Comparison of ENCODE assay signal across 9 cellular contexts in genomic region chr6:132084811-132085509, GRCh38.
DNase-seq lines count a peak whose midpoint lies in the region; ATAC-seq and TF ChIP-seq lines count a peak whose summit lies in the region.
"Had no signal": no experiment of that assay in that cellular context is flagged by ENCODE, and none has a peak within 500 bp of the region (broad histone marks: within the 10 kb centered on the region; RNA-seq: fewer than 3 reads in every experiment).

No MANE protein-coding gene starts in this region.

- no peak overlapping the region for H3K27ac Mint-ChIP-seq in activated naive CD8-positive, alpha-beta T cell treated with anti-CD3 and anti-CD28 coated beads, Interleukin-2, amount 50 U/mL, for 24 hours
- H3K27ac Mint-ChIP-seq in activated T-helper 2 cell treated with anti-CD3 and anti-CD28 coated beads, Interferon-gamma antibody, Interleukin-2, Interleukin-4, amounts not matched to agents 10 μg/mL and 5 μg/mL and 100 μg/mL, durations not matched to agents 14 hours and 24 hours and 36 hours, result no peak overlapping the region

- H3K4me1 ChIP-seq in ascending aorta (peaks cover 6 to 23% of the 10 kb centered on the region in 2 donors), muscle layer of duodenum (ENCODE audit: control insufficient read depth in 1 of 2, insufficient read depth in 2 of 2, low read length in 2 of 2) (peaks cover 0 to 6% of the 10 kb centered on the region in 2 donors)

- H3K27ac ChIP-seq in ascending aorta (peak overlapping the region; percentile 93 to 95), muscle layer of duodenum (ENCODE audit: low read length) (peak overlapping the region; percentile 69)
- H3K27ac ChIP-seq: HL-60 had no signal

- intact Hi-C loops in ascending aorta (cut with DNase I), result loop anchor here (1.0 to 5.0 kb wide), 4 partner anchors 46 to 134 kb away; partner anchors contain the start of gene CCN2
- intact Hi-C loops in activated T-helper 2 cell treated with anti-CD3 and anti-CD28 coated beads, Interferon-gamma antibody, Interleukin-2, Interleukin-4, amounts not matched to agents 10 μg/mL and 5 μg/mL and 100 μg/mL, durations not matched to agents 14 hours and 24 hours and 36 hours (cut with micrococcal nuclease), result no loop called here

- DNase-seq in GM10266 (ENCODE audit: extremely low spot score) (peak; percentile 31), ascending aorta (ENCODE audit: low spot score in 2 of 2) (no peak), occipital lobe (lab: John Stamatoyannopoulos, UW) (no peak)
- DNase-seq in activated naive CD8-positive, alpha-beta T cell treated with anti-CD3 and anti-CD28 coated beads, Interleukin-2, amount 50 U/mL, for 24 hours, result no peak
- no peak for DNase-seq in activated CD4-positive, alpha-beta T cell treated with anti-CD3 and anti-CD28 coated beads for 4 hours
- DNase-seq in activated T-helper 2 cell treated with anti-CD3 and anti-CD28 coated beads, Interferon-gamma antibody, Interleukin-2, Interleukin-4, amounts not matched to agents 10 μg/mL and 5 μg/mL and 100 μg/mL, durations not matched to agents 14 hours and 24 hours and 36 hours (ENCODE audit: low spot score), result no peak

- H3K36me3 ChIP-seq in ascending aorta (no peaks in the 10 kb centered on the region), muscle layer of duodenum (ENCODE audit: control insufficient read depth in 1 of 2, insufficient read depth in 2 of 2, low read length in 2 of 2) (no peaks in the 10 kb centered on the region)

- H3K4me3 Mint-ChIP-seq in activated naive CD8-positive, alpha-beta T cell treated with anti-CD3 and anti-CD28 coated beads, Interleukin-2, amount 50 U/mL, for 24 hours, result no peak overlapping the region
- H3K4me3 Mint-ChIP-seq in activated T-helper 2 cell treated with anti-CD3 and anti-CD28 coated beads, Interferon-gamma antibody, Interleukin-2, Interleukin-4, amounts not matched to agents 10 μg/mL and 5 μg/mL and 100 μg/mL, durations not matched to agents 14 hours and 24 hours and 36 hours (ENCODE audit: low read depth), result no peak overlapping the region

- H3K9me3 ChIP-seq in ascending aorta (no peaks in the 10 kb centered on the region), muscle layer of duodenum (ENCODE audit: control insufficient read depth in 1 of 2, low read length in 2 of 2) (no peaks in the 10 kb centered on the region)

- H3K27me3 Mint-ChIP-seq in activated naive CD8-positive, alpha-beta T cell treated with anti-CD3 and anti-CD28 coated beads, Interleukin-2, amount 50 U/mL, for 24 hours, result no peaks in the 10 kb centered on the region
- H3K27me3 Mint-ChIP-seq in activated T-helper 2 cell treated with anti-CD3 and anti-CD28 coated beads, Interferon-gamma antibody, Interleukin-2, Interleukin-4, amounts not matched to agents 10 μg/mL and 5 μg/mL and 100 μg/mL, durations not matched to agents 14 hours and 24 hours and 36 hours (ENCODE audit: low read depth), result peaks cover 2% of the 10 kb centered on the region

- H3K4me1 Mint-ChIP-seq in activated naive CD8-positive, alpha-beta T cell treated with anti-CD3 and anti-CD28 coated beads, Interleukin-2, amount 50 U/mL, for 24 hours, result no peaks in the 10 kb centered on the region
- no peaks in the 10 kb centered on the region for H3K4me1 Mint-ChIP-seq in activated T-helper 2 cell treated with anti-CD3 and anti-CD28 coated beads, Interferon-gamma antibody, Interleukin-2, Interleukin-4, amounts not matched to agents 10 μg/mL and 5 μg/mL and 100 μg/mL, durations not matched to agents 14 hours and 24 hours and 36 hours (ENCODE audit: low read depth)

- no peaks in the 10 kb centered on the region for H3K27me3 ChIP-seq in ascending aorta
- no peaks in the 10 kb centered on the region for H3K27me3 ChIP-seq in muscle layer of duodenum (ENCODE audit: low read depth, low read length)

- peak; percentile 96 for ATAC-seq in HG02870 (IDR thresholded peaks at IDR 0.05; ENCODE audit: unreplicated experiment)
- ATAC-seq in activated naive CD8-positive, alpha-beta T cell treated with anti-CD3 and anti-CD28 coated beads, Interleukin-2, amount 50 U/mL, for 24 hours, result no peak

- peaks cover 2% of the 10 kb centered on the region for H3K9me3 Mint-ChIP-seq in activated naive CD8-positive, alpha-beta T cell treated with anti-CD3 and anti-CD28 coated beads, Interleukin-2, amount 50 U/mL, for 24 hours
- no peaks in the 10 kb centered on the region for H3K9me3 Mint-ChIP-seq in activated T-helper 2 cell treated with anti-CD3 and anti-CD28 coated beads, Interferon-gamma antibody, Interleukin-2, Interleukin-4, amounts not matched to agents 10 μg/mL and 5 μg/mL and 100 μg/mL, durations not matched to agents 14 hours and 24 hours and 36 hours

- no peaks in the 10 kb centered on the region for H3K36me3 Mint-ChIP-seq in activated naive CD8-positive, alpha-beta T cell treated with anti-CD3 and anti-CD28 coated beads, Interleukin-2, amount 50 U/mL, for 24 hours (ENCODE audit: low read depth)
- no peaks in the 10 kb centered on the region for H3K36me3 Mint-ChIP-seq in activated T-helper 2 cell treated with anti-CD3 and anti-CD28 coated beads, Interferon-gamma antibody, Interleukin-2, Interleukin-4, amounts not matched to agents 10 μg/mL and 5 μg/mL and 100 μg/mL, durations not matched to agents 14 hours and 24 hours and 36 hours (ENCODE audit: low read depth)

- TF ChIP-seq CTCF in GM10266 (IDR thresholded peaks at IDR 0.05; ENCODE audit: control insufficient read depth, insufficient read depth, low read depth, missing control alignments) (no peak), ascending aorta (IDR thresholded peaks at IDR 0.05) (no peak)

- H3K4me3 ChIP-seq in ascending aorta (peak overlapping the region in 1 of 2 donors; percentile 29), muscle layer of duodenum (ENCODE audit: low read depth in 1 of 2, low read length in 2 of 2) (no peak overlapping the region)
